ENCODE assay signal across 20 cellular contexts in genomic region chr3:10233988-10234387, GRCh38. TPM values are rescaled to one million over a fixed set of nuclear protein-coding genes. Genes with fewer than 3 reads are reported as not detected.
DNase-seq lines count a peak whose midpoint lies in the region; ATAC-seq, FAIRE-seq and TF ChIP-seq lines count a peak whose summit lies in the region.
"Had no signal": no experiment of that assay in that cellular context is flagged by ENCODE, and none has a peak within 500 bp of the region (broad histone marks: within the 10 kb centered on the region; RNA-seq: fewer than 3 reads in every experiment).

No MANE protein-coding gene starts in this region.

- H3K27ac Mint-ChIP-seq in neural progenitor cell: peak overlapping the region; percentile 66
- H3K27ac Mint-ChIP-seq: CD4-positive, CD25-positive, alpha-beta regulatory T cell; CD8-positive, alpha-beta T cell; GM23338; HFFc6 had no signal

- H3K4me3 Mint-ChIP-seq in neural progenitor cell: no peak overlapping the region
- H3K4me3 Mint-ChIP-seq: CD4-positive, CD25-positive, alpha-beta regulatory T cell; CD8-positive, alpha-beta T cell; GM23338; HFFc6 had no signal

- CTCF ChIA-PET in K562 (lab: Yijun Ruan, JAX; ENCODE audit: low intra/inter-chr PET ratio): no interaction called here

- TF ChIP-seq POLR2A in K562 (conservative IDR thresholded peaks at IDR 0.05): no peak

- H3K4me3 ChIP-seq in HUES6 (ENCODE audit: low read depth, low read length) (no peak overlapping the region), K562 (no peak overlapping the region), neural progenitor cell (no peak overlapping the region)
- H3K4me3 ChIP-seq: GM23338, HAP-1 had no signal

- H3K79me2 ChIP-seq in K562 (ENCODE audit: control insufficient read depth, insufficient read depth, low read length) (no peaks in the 10 kb centered on the region), neural progenitor cell (ENCODE audit: low read depth) (no peaks in the 10 kb centered on the region)

- H3K9ac ChIP-seq in HUES6 (ENCODE audit: low read length): no peak overlapping the region
- peak overlapping the region in 1 of 2 experiments; percentile 53; a peak in 1 of 4 replicates for H3K9ac ChIP-seq in K562 (ENCODE audit: insufficient read depth in 1 of 2, low read depth in 2 of 2, low read length in 2 of 2)
- H3K9ac ChIP-seq in neural progenitor cell: no peak overlapping the region

- no peaks in the 10 kb centered on the region for H3K9me3 ChIP-seq in HUES6 (ENCODE audit: control insufficient read depth, insufficient read depth, low read depth, low read length)
- H3K9me3 ChIP-seq in K562 (replicated peaks; ENCODE audit: control insufficient read depth, insufficient read depth, low read depth, low read length): peaks cover 2% of the 10 kb centered on the region; the same call in 1 of the 2 replicates
- H3K9me3 ChIP-seq in neural progenitor cell (ENCODE audit: low read depth): peaks cover 3% of the 10 kb centered on the region
- H3K9me3 ChIP-seq: Caco-2, HAP-1 had no signal

- H3K36me3 Mint-ChIP-seq in neural progenitor cell: peaks cover 2% of the 10 kb centered on the region

- no peak for DNase-seq in K562 (ENCODE audit: extremely low read depth in 1 of 4, low spot score in 3 of 4)
- DNase-seq in neural progenitor cell (ENCODE audit: low spot score): no peak
- DNase-seq in activated naive CD4-positive, alpha-beta T cell treated with anti-CD3 and anti-CD28 coated beads, Interleukin-2, amount 50 U/mL, for 16 hours: no peak
- DNase-seq: C1 segment of cervical spinal cord; Caco-2; CD4-positive, CD25-positive, alpha-beta regulatory T cell; CD8-positive, alpha-beta T cell; DMS153; DND-41; HFFc6 had no signal

- TF ChIP-seq RAD21 in K562 (CRISPR knock-in tag; conservative IDR thresholded peaks at IDR 0.05 in 1 of 2, IDR thresholded peaks at IDR 0.05 in 1 of 2): no peak

- H3K9me3 Mint-ChIP-seq in neural progenitor cell: no peaks in the 10 kb centered on the region
- H3K9me3 Mint-ChIP-seq: CD4-positive, CD25-positive, alpha-beta regulatory T cell; CD8-positive, alpha-beta T cell; GM23338; HFFc6 had no signal

- no peak for TF ChIP-seq CTCF in K562 (IDR thresholded peaks at IDR 0.05 in 2 of 3, conservative IDR thresholded peaks at IDR 0.05 in 1 of 3; ENCODE audit: insufficient read depth in 2 of 3, low read depth in 1 of 3, low read length in 3 of 3)
- no peak for TF ChIP-seq CTCF in neural progenitor cell (IDR thresholded peaks at IDR 0.05)

- no peaks in the 10 kb centered on the region; the same call in 1 of the 2 replicates for H3K36me3 ChIP-seq in HUES6 (ENCODE audit: control insufficient read depth, insufficient read depth, low read length)
- no peaks in the 10 kb centered on the region; the same call in 2 of the 3 replicates for H3K36me3 ChIP-seq in K562 (ENCODE audit: control insufficient read depth, insufficient read depth, low read length)
- H3K36me3 ChIP-seq in neural progenitor cell: no peaks in the 10 kb centered on the region
- H3K36me3 ChIP-seq: HAP-1 had no signal

- H3K4me1 ChIP-seq in HUES6 (ENCODE audit: control insufficient read depth, insufficient read depth, low read length) (peaks cover 16% of the 10 kb centered on the region), K562 (replicated peaks in 1 of 2; ENCODE audit: control insufficient read depth in 2 of 2, insufficient read depth in 2 of 2, low read length in 2 of 2) (peaks cover 6 to 10% of the 10 kb centered on the region in 2 experiments; a peak in 3 of 5 replicates), neural progenitor cell (no peaks in the 10 kb centered on the region)
- H3K4me1 ChIP-seq: Caco-2, HAP-1 had no signal

- peaks cover 2% of the 10 kb centered on the region for H3K27me3 Mint-ChIP-seq in neural progenitor cell (ENCODE audit: insufficient read depth, low read depth)
- H3K27me3 Mint-ChIP-seq: CD4-positive, CD25-positive, alpha-beta regulatory T cell had no signal

- in situ Hi-C loops in K562 (cut with MboI): no loop called here

- H2AFZ ChIP-seq in K562 (ENCODE audit: low read depth, low read length) (0 out of 2 replicates have a peak overlapping the region, but pooled peaks have one; percentile 1), neural progenitor cell (replicated peaks) (no peak overlapping the region)
- H2AFZ ChIP-seq: GM23338 had no signal

- peaks cover 8% of the 10 kb centered on the region for H3K4me1 Mint-ChIP-seq in neural progenitor cell

- no peak for FAIRE-seq in K562 (lab: Jason Lieb, UNC)
- FAIRE-seq: G401.6, GM12892, H54 had no signal

- no peaks in the 10 kb centered on the region for H3F3A ChIP-seq in neural progenitor cell (ENCODE audit: low read depth)

- intact Hi-C loops in K562 (cut with micrococcal nuclease): no loop called here

- H4K20me1 ChIP-seq in K562 (replicated peaks; ENCODE audit: control insufficient read depth, insufficient read depth, low read length) (no peaks in the 10 kb centered on the region), neural progenitor cell (ENCODE audit: low read depth) (no peaks in the 10 kb centered on the region)

- TF ChIP-seq EP300 in K562 (IDR thresholded peaks at IDR 0.05; ENCODE audit: low read length): no peak

- BruUV-seq in K562 (replicated peaks; lab: Mats Ljungman, UMichigan): no TSS peak

- 68% methylated on average over 13 of the region's 13 CpGs for WGBS in K562 (ENCODE audit: insufficient coverage, low coverage, missing lambda C conversion rate)

- ATAC-seq in K562 (no peak), GM21381 (IDR thresholded peaks at IDR 0.05; ENCODE audit: unreplicated experiment) (no peak), GM19324 (IDR thresholded peaks at IDR 0.05; ENCODE audit: low FRiP score, unreplicated experiment) (no peak)
- ATAC-seq: CD8-positive, alpha-beta T cell had no signal

- H3K4me2 ChIP-seq in K562 (ENCODE audit: insufficient read depth, low read length) (no peak overlapping the region), neural progenitor cell (no peak overlapping the region)
- H3K4me2 ChIP-seq: GM23338 had no signal

- H3K9me1 ChIP-seq in K562 (ENCODE audit: control insufficient read depth, insufficient read depth, low read length): no peaks in the 10 kb centered on the region

- POLR2A ChIA-PET in K562 (lab: Yijun Ruan, JAX): interaction anchor here (0.6 kb wide), 1 partner anchor 10 kb away, joined by 3 read pairs; no protein-coding TSS in a partner anchor

- 0 out of 2 replicates have a peak overlapping the region, but pooled peaks have one; percentile 39 for H3K27ac ChIP-seq in HUES6 (ENCODE audit: low read depth, low read length)
- no peak overlapping the region for H3K27ac ChIP-seq in K562 (ENCODE audit: extremely low read depth, low read depth, low read length)
- no peak overlapping the region for H3K27ac ChIP-seq in neural progenitor cell

- H3K27me3 ChIP-seq in HUES6 (ENCODE audit: control insufficient read depth, insufficient read depth, low read length) (no peaks in the 10 kb centered on the region), K562 (ENCODE audit: control insufficient read depth in 2 of 2, insufficient read depth in 2 of 2, low read length in 2 of 2) (no peaks in the 10 kb centered on the region), neural progenitor cell (no peaks in the 10 kb centered on the region)

TF ChIP-seq in K562, 482 proteins besides CTCF, POLR2A, EP300 and RAD21 (continues in another document):
- TF ChIP-seq KDM1A (IDR thresholded peaks at IDR 0.05): peak in 1 of 2 experiments; percentile 42; a peak in 1 of 4 replicates
- TF ChIP-seq RBM25 (IDR thresholded peaks at IDR 0.05; ENCODE audit: low read depth, low read length, severe bottlenecking): peak; percentile 52
- no peak for TF ChIP-seq CHD1 (IDR thresholded peaks at IDR 0.05; ENCODE audit: low read length)

RNA-seq across cellular contexts. Expression of gene TATDN2, which starts 14.3 kb away (rescaled TPM):
- total RNA-seq in K562 (2011; cell fraction: chromatin; rRNA removed; ENCODE audit: low replicate concordance): 72.5 and 115 TPM in 2 replicates
- total RNA-seq in K562 (2011; cell fraction: nucleolus; rRNA removed): 71.2 and 76.0 TPM in 2 replicates
- total RNA-seq in K562 (2011; cell fraction: nucleoplasm; rRNA removed): 73.4 and 78.1 TPM in 2 replicates
- total RNA-seq in K562 (2014; rRNA removed): 10.9 and 14.7 TPM in 2 replicates
- total RNA-seq in K562 (2014; rRNA removed; fragmentation: Illumina TruSeq; extraction: Trizol): 25.0 and 25.8 TPM in 2 replicates
- total RNA-seq in K562 (2015; rRNA removed; fragmentation: Illumina TruSeq; extraction: Trizol): 29.0 and 30.3 TPM in 2 replicates
- 38.8 and 44.7 TPM in 2 replicates for total RNA-seq in K562 (2021)
- 20.8 and 27.2 TPM in 2 replicates for polyA plus RNA-seq in K562 (2011; rRNA removed)
- 20.7 and 21.3 TPM in 2 replicates for polyA plus RNA-seq in K562 (2011; cell fraction: cytosol; rRNA removed)
- 33.0 and 34.2 TPM in 2 replicates for polyA plus RNA-seq in K562 (2011; cell fraction: nucleus; rRNA removed)
- 25.7 and 36.1 TPM in 2 replicates for polyA plus RNA-seq in K562 (2012)
- polyA plus RNA-seq in K562 (2014; fragmentation: Illumina TruSeq; extraction: Trizol): 34.9 and 36.6 TPM in 2 replicates
- 1 to 10 TPM; 5.2 to 7.9 TPM for polyA plus RNA-seq in K562 (2014; fragmentation: Nextera tagmentation; extraction: Ambion mirVana)
- 23.7 and 28.0 TPM in 2 replicates for polyA plus RNA-seq in K562 (2014; rRNA removed)
- polyA minus RNA-seq in K562 (2011; rRNA and poly(A)+ RNA removed): 27.0 and 40.2 TPM in 2 replicates
- polyA minus RNA-seq in K562 (2011; cell fraction: cytosol; rRNA and poly(A)+ RNA removed): 13.5 and 22.0 TPM in 2 replicates
- polyA minus RNA-seq in K562 (2011; cell fraction: nucleus; rRNA and poly(A)+ RNA removed): 27.6 and 34.4 TPM in 2 replicates
- total RNA-seq in neural progenitor cell (ENCODE audit: low replicate concordance): 11.7 and 14.9 TPM in 2 replicates

RNA-seq across cellular contexts. Expression of gene GHRL, which starts 58.8 kb away (rescaled TPM):
- 1.2 and 1.5 TPM in 2 replicates for total RNA-seq in K562 (2011; cell fraction: chromatin; rRNA removed; ENCODE audit: low replicate concordance)
- total RNA-seq in K562 (2011; cell fraction: nucleolus; rRNA removed): 0.83 and 1.1 TPM in 2 replicates
- 0.84 and 1.6 TPM in 2 replicates for total RNA-seq in K562 (2011; cell fraction: nucleoplasm; rRNA removed)
- 0.45 TPM in 1 of 2 replicates, not detected in the other for total RNA-seq in K562 (2014; rRNA removed)
- not detected in 2 replicates for total RNA-seq in K562 (2014; rRNA removed; fragmentation: Illumina TruSeq; extraction: Trizol)
- 0.60 TPM in 1 of 2 replicates, not detected in the other for total RNA-seq in K562 (2015; rRNA removed; fragmentation: Illumina TruSeq; extraction: Trizol)
- 0.29 and 0.34 TPM in 2 replicates for total RNA-seq in K562 (2021)
- polyA plus RNA-seq in K562 (2011; rRNA removed): 0.08 and 0.09 TPM in 2 replicates
- 0.06 TPM in 1 of 2 replicates, not detected in the other for polyA plus RNA-seq in K562 (2011; cell fraction: cytosol; rRNA removed)
- polyA plus RNA-seq in K562 (2011; cell fraction: nucleus; rRNA removed): 0.35 and 0.75 TPM in 2 replicates
- 0.51 and 0.53 TPM in 2 replicates for polyA plus RNA-seq in K562 (2012)
- polyA plus RNA-seq in K562 (2014; fragmentation: Illumina TruSeq; extraction: Trizol): 0.15 TPM in 1 of 2 replicates, not detected in the other
- polyA plus RNA-seq in K562 (2014; fragmentation: Nextera tagmentation; extraction: Ambion mirVana): not detected
- 0.16 and 0.19 TPM in 2 replicates for polyA plus RNA-seq in K562 (2014; rRNA removed)
- polyA minus RNA-seq in K562 (2011; rRNA and poly(A)+ RNA removed): 0.21 TPM in 1 of 2 replicates, not detected in the other
- not detected in 2 replicates for polyA minus RNA-seq in K562 (2011; cell fraction: cytosol; rRNA and poly(A)+ RNA removed)
- 0.22 TPM in 1 of 2 replicates, not detected in the other for polyA minus RNA-seq in K562 (2011; cell fraction: nucleus; rRNA and poly(A)+ RNA removed)
- not detected in 2 replicates for total RNA-seq in neural progenitor cell (ENCODE audit: low replicate concordance)
- total RNA-seq: A172, Caco-2, GM23338 had no signal
- polyA plus RNA-seq: BJ had no signal
